In genomic region chr4:22237846-22238513, GRCh38 we compare ENCODE assay signal across 11 cellular contexts.
A peak's percentile ranks its signal among the peaks of the same experiment; 100 is the strongest.
DNase-seq lines count a peak whose midpoint lies in the region; ATAC-seq and FAIRE-seq lines count a peak whose summit lies in the region.
"Had no signal": no experiment of that assay in that cellular context is flagged by ENCODE, and none has a peak within 500 bp of the region (broad histone marks: within the 10 kb centered on the region; RNA-seq: fewer than 3 reads in every experiment).

No MANE protein-coding gene starts in this region.

- H3K27ac ChIP-seq in Karpas-422 (ENCODE audit: low read length) (no peak overlapping the region), muscle layer of duodenum (ENCODE audit: low read length) (peak overlapping the region; percentile 33)
- H3K27ac ChIP-seq: vagina had no signal

- no peak overlapping the region for H3K9ac ChIP-seq in Karpas-422 (ENCODE audit: low read length)

- H3K27me3 ChIP-seq in Karpas-422 (ENCODE audit: low read length) (no peaks in the 10 kb centered on the region), muscle layer of duodenum (ENCODE audit: low read depth, low read length) (no peaks in the 10 kb centered on the region), MG63 (no peaks in the 10 kb centered on the region)
- H3K27me3 ChIP-seq: vagina had no signal

- H3K4me1 ChIP-seq in Karpas-422 (ENCODE audit: low read length): no peaks in the 10 kb centered on the region
- no peaks in the 10 kb centered on the region for H3K4me1 ChIP-seq in muscle layer of duodenum (ENCODE audit: control insufficient read depth in 1 of 2, insufficient read depth in 2 of 2, low read length in 2 of 2)
- H3K4me1 ChIP-seq: vagina had no signal

- H3K9me2 ChIP-seq in Karpas-422 (replicated peaks; ENCODE audit: insufficient read depth, low read length): no peaks in the 10 kb centered on the region

- no peaks in the 10 kb centered on the region for H3K36me3 ChIP-seq in Karpas-422 (ENCODE audit: insufficient read depth, low read length)
- no peaks in the 10 kb centered on the region for H3K36me3 ChIP-seq in muscle layer of duodenum (ENCODE audit: control insufficient read depth in 1 of 2, insufficient read depth in 2 of 2, low read length in 2 of 2)
- no peaks in the 10 kb centered on the region for H3K36me3 ChIP-seq in MG63
- H3K36me3 ChIP-seq: vagina had no signal

- H3K9me3 ChIP-seq in Karpas-422 (ENCODE audit: low read length) (peaks cover 4% of the 10 kb centered on the region; the same call in 1 of the 2 replicates), muscle layer of duodenum (ENCODE audit: control insufficient read depth in 1 of 2, low read length in 2 of 2) (no peaks in the 10 kb centered on the region), MG63 (no peaks in the 10 kb centered on the region)
- H3K9me3 ChIP-seq: vagina had no signal

- no peak overlapping the region for H2AFZ ChIP-seq in Karpas-422 (ENCODE audit: low read length)

- no peaks in the 10 kb centered on the region for H3K79me2 ChIP-seq in Karpas-422 (ENCODE audit: low read length)

- peak; percentile 77 for FAIRE-seq in colon (lab: Jason Lieb, UNC)
- FAIRE-seq: endothelial cell of umbilical vein, HTR-8/SVneo had no signal

- no peaks in the 10 kb centered on the region for H4K20me1 ChIP-seq in Karpas-422 (ENCODE audit: insufficient read depth, low read depth, low read length)

- DNase-seq in Ammon's horn (ENCODE audit: low spot score) (peak; percentile 11), Karpas-422 (no peak), GDM1 (lab: John Stamatoyannopoulos, UW) (no peak), MG63 (no peak), kidney glomerular epithelial cell (lab: John Stamatoyannopoulos, UW) (no peak)

- no peak for ATAC-seq in HG03469 (IDR thresholded peaks at IDR 0.05; ENCODE audit: unreplicated experiment)

- H3K4me3 ChIP-seq in Karpas-422 (ENCODE audit: low read length) (no peak overlapping the region), muscle layer of duodenum (ENCODE audit: low read depth in 1 of 2, low read length in 2 of 2) (peak overlapping the region in 1 of 2 donors; percentile 53), MG63 (no peak overlapping the region)
- H3K4me3 ChIP-seq: vagina had no signal

- H3K4me2 ChIP-seq in Karpas-422 (ENCODE audit: low read depth, low read length, poor library complexity, severe bottlenecking): peak overlapping the region; percentile 15
